Comparison of ENCODE assay signal across 18 cellular contexts in the genomic region with DNA sequence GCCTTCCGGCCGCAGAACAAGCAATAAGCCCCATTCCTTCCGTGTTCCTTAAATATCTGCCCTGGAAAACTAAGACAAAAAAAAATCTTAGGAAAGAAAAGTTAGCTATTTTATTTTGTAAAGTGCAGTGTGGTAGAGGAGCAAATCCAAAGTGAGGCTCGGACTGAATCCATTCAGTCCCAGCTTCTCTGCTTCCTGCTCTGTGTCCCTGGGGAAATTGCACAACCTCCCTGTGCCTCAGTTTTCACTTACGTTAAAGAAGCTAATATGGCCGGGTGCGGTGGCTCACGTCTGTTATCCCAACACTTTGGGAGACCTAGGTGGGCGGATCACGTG. TPM values are rescaled to one million over a fixed set of nuclear protein-coding genes. Genes with fewer than 3 reads are reported as not detected.
DNase-seq lines count a peak whose midpoint lies in the region; ATAC-seq, FAIRE-seq and TF ChIP-seq lines count a peak whose summit lies in the region.
"Had no signal": no experiment of that assay in that cellular context is flagged by ENCODE, and none has a peak within 500 bp of the region (broad histone marks: within the 10 kb centered on the region; RNA-seq: fewer than 3 reads in every experiment).

No MANE protein-coding gene starts in this region.

- peak overlapping the region; percentile 91 for H3K4me2 ChIP-seq in BLaER1

- H3K4me3 ChIP-seq in BLaER1 (no peak overlapping the region), kidney (ENCODE audit: low read length in 2 of 2) (no peak overlapping the region)

- ATAC-seq in sciatic nerve (peak; percentile 29), HG02571 (IDR thresholded peaks at IDR 0.05; ENCODE audit: unreplicated experiment) (no peak), GM18867 (IDR thresholded peaks at IDR 0.05; ENCODE audit: unreplicated experiment) (no peak)

- H3K27ac ChIP-seq in BLaER1 (no peak overlapping the region), angular gyrus (ENCODE audit: low read depth, low read length) (peak overlapping the region; percentile 31), kidney (ENCODE audit: low read depth in 2 of 2, low read length in 2 of 2) (no peak overlapping the region)
- H3K27ac ChIP-seq: C4-2B had no signal

- H3K36me3 ChIP-seq in BLaER1 = no peaks in the 10 kb centered on the region
- H3K36me3 ChIP-seq in kidney (ENCODE audit: control insufficient read depth in 1 of 2, insufficient read depth in 2 of 2, low read length in 2 of 2) = no peaks in the 10 kb centered on the region

- peak; percentile 18 for DNase-seq in kidney
- no peak for DNase-seq in sciatic nerve (ENCODE audit: low spot score)
- no peak for DNase-seq in stimulated activated CD4-positive, alpha-beta T cell treated with anti-CD3 and anti-CD28 coated beads, Interleukin-2, amount 100 ng/mL, for 24 hours
- DNase-seq: ACHN; CD4-positive, alpha-beta memory T cell; EL; HCEC 1CT; HFFc6; IMR-90 had no signal

- H3K9me3 ChIP-seq in BLaER1 = no peaks in the 10 kb centered on the region
- no peaks in the 10 kb centered on the region for H3K9me3 ChIP-seq in kidney (ENCODE audit: control insufficient read depth in 1 of 2, low read length in 2 of 2)

- intact Hi-C loops in kidney (cut with DNase I) (no loop called here), sciatic nerve (cut with DNase I) (no loop called here)

- TF ChIP-seq CTCF in kidney (IDR thresholded peaks at IDR 0.05; ENCODE audit: borderline replicate concordance, extremely low read depth, insufficient read depth) = no peak

- FAIRE-seq in kidney (lab: Jason Lieb, UNC) = no peak
- FAIRE-seq: D721Med, G401.6, GM12891 had no signal

- H3K9ac ChIP-seq in BLaER1 (no peak overlapping the region), kidney (ENCODE audit: low read length in 2 of 2) (no peak overlapping the region)

- peaks cover 81% of the 10 kb centered on the region for H3K4me1 ChIP-seq in BLaER1
- no peaks in the 10 kb centered on the region for H3K4me1 ChIP-seq in kidney (ENCODE audit: control insufficient read depth in 1 of 2, insufficient read depth in 1 of 2, low read depth in 1 of 2, low read length in 2 of 2)

- 0 out of 2 replicates have a peak, but pooled peaks cover 14% of the 10 kb centered on the region for H4K20me1 ChIP-seq in BLaER1

- H3K27me3 ChIP-seq in BLaER1 = no peaks in the 10 kb centered on the region

RNA-seq across cellular contexts. Expression of a gene that starts 56.9 kb away (rescaled TPM):
- 0.35 TPM for total RNA-seq in kidney
- polyA plus RNA-seq in kidney (ENCODE audit: insufficient read depth, low read depth, low replicate concordance) = 0.06 TPM
- total RNA-seq in sciatic nerve = 3.1 TPM
- total RNA-seq: A172 had no signal
